Comparison of ENCODE assay signal across 28 cellular contexts in genomic region chr6:34082816-34083215, GRCh38.
"Had no signal": no experiment of that assay in that cellular context is flagged by ENCODE, and none has a peak within 500 bp of the region (broad histone marks: within the 10 kb centered on the region; RNA-seq: fewer than 3 reads in every experiment).

No MANE protein-coding gene starts in this region.

- H3K27ac Mint-ChIP-seq: activated CD4-positive, alpha-beta T cell treated with anti-CD3 and anti-CD28 coated beads, Interleukin-2, amount 10 ng/mL, durations not matched to agents 24 days and 14 days; activated CD8-positive, alpha-beta T cell treated with anti-CD3 and anti-CD28 coated beads for 36 hours; activated naive CD4-positive, alpha-beta T cell treated with anti-CD3 and anti-CD28 coated beads, Interleukin-2, amount 50 U/mL, for 72 hours; activated T-helper 2 cell treated with anti-CD3 and anti-CD28 coated beads, Interferon-gamma antibody, Interleukin-2, Interleukin-4, amounts not matched to agents 10 μg/mL and 5 μg/mL and 100 μg/mL, durations not matched to agents 14 hours and 24 hours and 36 hours; T-helper 1 cell treated with Interleukin-12 subunit alpha and Interleukin-12 subunit beta and Interleukin-4 antibody, amounts not matched to agents 30 μg/mL and 1 μg/mL, for 36 hours; T-helper 2 cell treated with Interferon-gamma antibody and Interleukin-4, amounts not matched to agents 5 μg/mL and 100 μg/mL, for 36 hours had no signal

- H3K27me3 ChIP-seq: cardiac muscle cell, Peyer's patch had no signal

- H3K4me2 ChIP-seq: KMS-11, SK-N-SH had no signal

- H3K4me3 ChIP-seq: adrenal gland, cardiac muscle cell, Peyer's patch, SJSA1 had no signal

- DNase-seq: activated CD4-positive, alpha-beta T cell treated with anti-CD3 and anti-CD28 coated beads, Interleukin-2, amount 10 ng/mL, durations not matched to agents 24 days and 14 days; activated CD4-positive, alpha-beta T cell treated with anti-CD3 and anti-CD28 coated beads, Interleukin-2, amount 50 U/mL, for 4 hours; activated CD8-positive, alpha-beta T cell treated with anti-CD3 and anti-CD28 coated beads for 36 hours; activated gamma-delta T cell; activated naive CD4-positive, alpha-beta T cell treated with Interleukin-2 at 50 U/mL for 16 hours; activated T-cell treated with anti-CD3 and anti-CD28 coated beads, Interleukin-2, amount 50 U/mL, for 1 hour; adrenal gland; NCI-H1092 treated with DMSO at 0.1 percent for 48 hours; NCI-H1417; NCI-H146; NCI-H187; NCI-H2081; NCI-H226; NCI-H446 treated with DMSO at 0.1 percent for 48 hours; NCI-H69; PC-3; Peyer's patch; RPMI8226; SHP77 treated with DMSO at 0.1 percent for 48 hours; SK-N-SH had no signal

- ATAC-seq: activated CD8-positive, alpha-beta T cell treated with anti-CD3 and anti-CD28 coated beads for 36 hours; activated naive CD4-positive, alpha-beta T cell treated with anti-CD3 and anti-CD28 coated beads, Interleukin-2, amount 50 U/mL, for 72 hours; PC-3 had no signal

- H3K4me1 Mint-ChIP-seq: activated CD4-positive, alpha-beta T cell treated with anti-CD3 and anti-CD28 coated beads, Interleukin-2, amount 10 ng/mL, durations not matched to agents 24 days and 14 days; central memory CD8-positive, alpha-beta T cell had no signal

- H3K9me3 Mint-ChIP-seq: activated CD4-positive, alpha-beta T cell treated with anti-CD3 and anti-CD28 coated beads, Interleukin-2, amount 10 ng/mL, durations not matched to agents 24 days and 14 days; activated CD8-positive, alpha-beta T cell treated with anti-CD3 and anti-CD28 coated beads for 36 hours; activated naive CD4-positive, alpha-beta T cell treated with anti-CD3 and anti-CD28 coated beads, Interleukin-2, amount 50 U/mL, for 72 hours; activated T-helper 2 cell treated with anti-CD3 and anti-CD28 coated beads, Interferon-gamma antibody, Interleukin-2, Interleukin-4, amounts not matched to agents 10 μg/mL and 5 μg/mL and 100 μg/mL, durations not matched to agents 14 hours and 24 hours and 36 hours; central memory CD8-positive, alpha-beta T cell; T-helper 1 cell treated with Interleukin-12 subunit alpha and Interleukin-12 subunit beta and Interleukin-4 antibody, amounts not matched to agents 30 μg/mL and 1 μg/mL, for 36 hours; T-helper 2 cell treated with Interferon-gamma antibody and Interleukin-4, amounts not matched to agents 5 μg/mL and 100 μg/mL, for 36 hours had no signal

- H3K36me3 Mint-ChIP-seq: activated naive CD4-positive, alpha-beta T cell treated with anti-CD3 and anti-CD28 coated beads, Interleukin-2, amount 50 U/mL, for 72 hours had no signal

- H3K4me3 Mint-ChIP-seq: activated CD4-positive, alpha-beta T cell treated with anti-CD3 and anti-CD28 coated beads, Interleukin-2, amount 10 ng/mL, durations not matched to agents 24 days and 14 days; activated CD8-positive, alpha-beta T cell treated with anti-CD3 and anti-CD28 coated beads for 36 hours; central memory CD8-positive, alpha-beta T cell; T-helper 1 cell treated with Interleukin-12 subunit alpha and Interleukin-12 subunit beta and Interleukin-4 antibody, amounts not matched to agents 30 μg/mL and 1 μg/mL, for 36 hours; T-helper 2 cell treated with Interferon-gamma antibody and Interleukin-4, amounts not matched to agents 5 μg/mL and 100 μg/mL, for 36 hours had no signal

- H3K9ac ChIP-seq: KMS-11, SK-N-SH had no signal

- H3K27me3 Mint-ChIP-seq: activated CD4-positive, alpha-beta T cell treated with anti-CD3 and anti-CD28 coated beads, Interleukin-2, amount 10 ng/mL, durations not matched to agents 24 days and 14 days; activated CD8-positive, alpha-beta T cell treated with anti-CD3 and anti-CD28 coated beads for 36 hours had no signal

- H3K27ac ChIP-seq: adrenal gland, cardiac muscle cell, KMS-11, Peyer's patch, SJSA1 had no signal

- H3K9me3 ChIP-seq: adrenal gland, Peyer's patch, SJSA1, SK-N-SH had no signal

- H3K4me1 ChIP-seq: adrenal gland, Peyer's patch, SJSA1 had no signal

- H3K36me3 ChIP-seq: adrenal gland, cardiac muscle cell, Peyer's patch, SJSA1 had no signal
